14 cellular contexts compared by ENCODE assay signal in the genomic region with DNA sequence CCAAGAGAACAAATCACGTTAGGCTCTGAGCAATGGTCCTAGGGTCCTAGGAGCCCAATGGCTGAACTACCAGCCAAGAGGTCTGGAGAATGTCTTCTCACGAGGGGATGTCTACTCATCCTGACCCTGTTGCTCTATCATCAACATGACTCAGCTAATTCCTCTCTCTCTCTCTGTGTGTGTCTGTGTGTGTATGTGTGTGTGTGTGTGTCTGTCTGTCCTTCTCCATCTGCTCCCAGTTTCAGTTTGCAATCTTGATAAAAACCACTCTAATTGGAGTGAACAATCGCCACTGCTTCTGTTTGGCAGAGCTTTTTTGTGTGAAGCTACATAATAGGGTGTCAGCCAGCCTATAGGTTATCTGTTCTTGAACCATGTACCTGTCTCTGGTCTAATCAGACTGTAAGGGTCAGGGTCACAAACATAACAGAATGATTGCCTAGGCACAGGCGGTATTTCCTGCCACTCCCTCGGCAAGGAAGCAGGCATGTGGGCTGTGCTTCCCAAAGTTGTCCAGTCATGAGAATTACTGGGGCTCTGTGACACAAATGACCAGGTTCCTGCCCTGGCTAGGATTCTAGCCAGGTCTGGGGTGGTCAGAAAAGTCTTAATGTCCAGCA.
DNase-seq lines count a peak whose midpoint lies in the region; ATAC-seq lines count a peak whose summit lies in the region.
"Had no signal": no experiment of that assay in that cellular context is flagged by ENCODE, and none has a peak within 500 bp of the region (broad histone marks: within the 10 kb centered on the region; RNA-seq: fewer than 3 reads in every experiment).

No MANE protein-coding gene starts in this region.

- no peaks in the 10 kb centered on the region for H3K27me3 ChIP-seq in adipocyte (replicated peaks; ENCODE audit: control insufficient read depth, insufficient read depth, low read length)
- H3K27me3 ChIP-seq: gastroesophageal sphincter had no signal

- peaks cover 28% of the 10 kb centered on the region for H3K4me1 ChIP-seq in adipocyte (ENCODE audit: control insufficient read depth, insufficient read depth, low read length)

- H3K9me3 ChIP-seq in adipocyte (ENCODE audit: control insufficient read depth, low read length): peaks cover 7% of the 10 kb centered on the region
- H3K9me3 ChIP-seq: gastroesophageal sphincter had no signal

- H3K36me3 ChIP-seq in adipocyte (ENCODE audit: control insufficient read depth, insufficient read depth, low read length, severe bottlenecking): no peaks in the 10 kb centered on the region
- H3K36me3 ChIP-seq: gastroesophageal sphincter had no signal

- peak overlapping the region; percentile 45 for H3K9ac ChIP-seq in adipocyte (ENCODE audit: low read length)

- peak; percentile 36 for DNase-seq in ACHN
- peak; percentile 65 for DNase-seq in HCEC 1CT
- DNase-seq in adipocyte (ENCODE audit: low read depth): peak; percentile 55
- peak; percentile 91 for DNase-seq in iris pigment epithelial cell (ENCODE audit: low read depth)
- no peak for DNase-seq in NCI-H82 treated with DMSO at 0.1 percent for 48 hours (lab: John Stamatoyannopoulos, UW; ENCODE audit: unreplicated experiment)
- DNase-seq: activated CD4-positive, alpha-beta T cell treated with anti-CD3 and anti-CD28 coated beads, Interleukin-2, amount 10 ng/mL, durations not matched to agents 7 days and 5 days; activated naive CD8-positive, alpha-beta T cell treated with anti-CD3 and anti-CD28 coated beads, Interleukin-2, amount 50 U/mL, for 24 hours; naive thymus-derived CD8-positive, alpha-beta T cell; NCI-H187 treated with DMSO at 0.1 percent for 48 hours; stimulated activated CD4-positive, alpha-beta T cell treated with anti-CD3 and anti-CD28 coated beads, Interleukin-4, amount 100 ng/mL, for 1 hour had no signal

- ATAC-seq in GM21515 (IDR thresholded peaks at IDR 0.05; ENCODE audit: unreplicated experiment): no peak
- no peak for ATAC-seq in HG03442 (IDR thresholded peaks at IDR 0.05; ENCODE audit: unreplicated experiment)
- no peak for ATAC-seq in activated CD4-positive, CD25-positive, alpha-beta regulatory T cell treated with anti-CD3 and anti-CD28 coated beads, Interleukin-2, amount 50 U/mL, for 24 hours
- ATAC-seq: activated naive CD8-positive, alpha-beta T cell treated with anti-CD3 and anti-CD28 coated beads, Interleukin-2, amount 50 U/mL, for 24 hours; gastroesophageal sphincter; naive thymus-derived CD8-positive, alpha-beta T cell had no signal

- in situ Hi-C loops in ACHN (cut with HindIII; ENCODE audit: low pct_ligation_motif_present, low pct_unique_long_range_greater_than_20kb, low sequenced_read_pairs): no loop called here

- peak overlapping the region; percentile 35 for H3K4me3 ChIP-seq in adipocyte (ENCODE audit: low read length)
- H3K4me3 ChIP-seq: gastroesophageal sphincter had no signal
